ENCODE assay signal across 16 cellular contexts in the genomic region with DNA sequence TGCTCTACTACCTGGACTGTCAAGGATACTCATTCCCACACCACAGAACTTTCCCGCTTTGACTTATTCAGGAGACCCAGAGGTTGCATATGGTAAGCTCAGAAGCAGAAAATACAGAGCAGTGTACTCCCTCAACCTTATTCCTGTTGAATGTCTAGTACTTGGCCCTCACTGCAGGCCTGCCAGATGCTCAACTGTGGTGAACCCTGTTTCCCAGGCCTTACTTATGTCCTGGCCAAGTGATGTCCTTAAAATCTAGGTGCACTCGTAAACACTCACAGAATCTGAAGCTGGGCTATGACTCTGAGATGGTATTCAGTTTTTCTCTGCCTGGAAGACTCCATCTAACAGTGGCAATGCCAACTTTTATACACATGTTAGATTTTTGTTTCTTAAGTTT. TPM values are rescaled to one million over a fixed set of nuclear protein-coding genes. Genes with fewer than 3 reads are reported as not detected.
DNase-seq lines count a peak whose midpoint lies in the region; ATAC-seq and TF ChIP-seq lines count a peak whose summit lies in the region.
"Had no signal": no experiment of that assay in that cellular context is flagged by ENCODE, and none has a peak within 500 bp of the region (broad histone marks: within the 10 kb centered on the region; RNA-seq: fewer than 3 reads in every experiment).

No MANE protein-coding gene starts in this region.

- H3K27me3 ChIP-seq in gastrocnemius medialis, result no peaks in the 10 kb centered on the region
- H3K27me3 ChIP-seq: ascending aorta, upper lobe of left lung had no signal

- peaks cover 78 to 80% of the 10 kb centered on the region in 2 donors for H3K4me1 ChIP-seq in gastrocnemius medialis
- H3K4me1 ChIP-seq: prostate gland had no signal

- no peaks in the 10 kb centered on the region for H3K9me3 ChIP-seq in gastrocnemius medialis
- H3K9me3 ChIP-seq: ascending aorta, prostate gland, upper lobe of left lung had no signal

- peaks cover 0 to 16% of the 10 kb centered on the region in 2 donors for H3K36me3 ChIP-seq in gastrocnemius medialis
- H3K36me3 ChIP-seq: ascending aorta, prostate gland had no signal

- DNase-seq in activated naive CD4-positive, alpha-beta T cell treated with anti-CD3 and anti-CD28 coated beads, Interleukin-2, amount 50 U/mL, for 72 hours (ENCODE audit: low spot score in 2 of 2), result no peak
- peak; percentile 74 to 90 for DNase-seq in NCI-H524 (lab: John Stamatoyannopoulos, UW)
- DNase-seq in epithelial cell of prostate (ENCODE audit: low read depth, low spot score), result no peak
- DNase-seq in gastrocnemius medialis, result peak in 1 of 2 donors; percentile 24
- no peak for DNase-seq in amygdala (lab: John Stamatoyannopoulos, UW)
- no peak for DNase-seq in HuH-7 (ENCODE audit: low spot score)
- DNase-seq: EL, NCI-H1417 treated with DMSO at 0.1 percent for 48 hours, NCI-H526, T1000, upper lobe of left lung had no signal

- no peak overlapping the region for H3K4me3 ChIP-seq in gastrocnemius medialis
- H3K4me3 ChIP-seq: ascending aorta, prostate gland, upper lobe of left lung had no signal

- peaks cover 77% of the 10 kb centered on the region for H3K4me1 Mint-ChIP-seq in activated naive CD4-positive, alpha-beta T cell treated with anti-CD3 and anti-CD28 coated beads, Interleukin-2, amount 50 U/mL, for 24 hours

- no peaks in the 10 kb centered on the region for H3K27me3 Mint-ChIP-seq in activated naive CD4-positive, alpha-beta T cell treated with anti-CD3 and anti-CD28 coated beads, Interleukin-2, amount 50 U/mL, for 24 hours

- no peaks in the 10 kb centered on the region for H3K9me3 Mint-ChIP-seq in activated naive CD4-positive, alpha-beta T cell treated with anti-CD3 and anti-CD28 coated beads, Interleukin-2, amount 50 U/mL, for 24 hours
- H3K9me3 Mint-ChIP-seq in activated naive CD4-positive, alpha-beta T cell treated with anti-CD3 and anti-CD28 coated beads, Interleukin-2, amount 50 U/mL, for 72 hours, result no peaks in the 10 kb centered on the region

- H3K27ac Mint-ChIP-seq in activated naive CD4-positive, alpha-beta T cell treated with anti-CD3 and anti-CD28 coated beads, Interleukin-2, amount 50 U/mL, for 24 hours, result peak overlapping the region; percentile 52
- H3K27ac Mint-ChIP-seq in activated naive CD4-positive, alpha-beta T cell treated with anti-CD3 and anti-CD28 coated beads, Interleukin-2, amount 50 U/mL, for 72 hours, result no peak overlapping the region

- H3K36me3 Mint-ChIP-seq in activated naive CD4-positive, alpha-beta T cell treated with anti-CD3 and anti-CD28 coated beads, Interleukin-2, amount 50 U/mL, for 24 hours, result peaks cover 8% of the 10 kb centered on the region
- no peaks in the 10 kb centered on the region for H3K36me3 Mint-ChIP-seq in activated naive CD4-positive, alpha-beta T cell treated with anti-CD3 and anti-CD28 coated beads, Interleukin-2, amount 50 U/mL, for 72 hours

- ATAC-seq in activated naive CD4-positive, alpha-beta T cell treated with anti-CD3 and anti-CD28 coated beads, Interleukin-2, amount 50 U/mL, for 72 hours, result no peak
- ATAC-seq in gastrocnemius medialis (peak; percentile 35 to 55), GM18498 (IDR thresholded peaks at IDR 0.05; ENCODE audit: unreplicated experiment) (no peak)

- H3K4me3 Mint-ChIP-seq in activated naive CD4-positive, alpha-beta T cell treated with anti-CD3 and anti-CD28 coated beads, Interleukin-2, amount 50 U/mL, for 24 hours, result no peak overlapping the region

- intact Hi-C loops in gastrocnemius medialis (cut with DNase I; ENCODE audit: low total_unique reads), result no loop called here

- no peak for TF ChIP-seq POLR2A in gastrocnemius medialis (IDR thresholded peaks at IDR 0.05)

- in situ Hi-C loops in gastrocnemius medialis (cut with MboI; ENCODE audit: low sequenced_read_pairs in 4 of 4), result no loop called here

- H3K27ac ChIP-seq in epithelial cell of prostate (peak overlapping the region; percentile 47), gastrocnemius medialis (peak overlapping the region; percentile 89 to 94 (median 91))
- H3K27ac ChIP-seq: prostate gland, RWPE1, upper lobe of left lung had no signal

- TF ChIP-seq CTCF in gastrocnemius medialis (IDR thresholded peaks at IDR 0.05 in 4 of 5, conservative IDR thresholded peaks at IDR 0.05 in 1 of 5), result no peak

RNA-seq across cellular contexts. Expression of a gene that starts 21.0 kb away (rescaled TPM):
- 100 to 1,000 TPM; 184 to 216 TPM for total RNA-seq in activated naive CD4-positive, alpha-beta T cell treated with anti-CD3 and anti-CD28 coated beads, Interleukin-2, amount 50 U/mL, for 72 hours
- total RNA-seq in gastrocnemius medialis, result 100 to 1,000 TPM in 3 of 4 donors, 10 to 100 TPM in 1; 98.3 to 324 (median 214) TPM

RNA-seq across cellular contexts. Expression of a gene that starts 38.8 kb away (rescaled TPM):
- total RNA-seq in activated naive CD4-positive, alpha-beta T cell treated with anti-CD3 and anti-CD28 coated beads, Interleukin-2, amount 50 U/mL, for 72 hours, result 100 to 1,000 TPM in 1 of 2 donors, 10 to 100 TPM in 1; 70.7 to 110 TPM
- total RNA-seq in gastrocnemius medialis, result 10 to 100 TPM; 29.8 to 40.7 (median 35.7) TPM

RNA-seq across cellular contexts. Expression of a gene that starts 39.0 kb away (rescaled TPM):
- total RNA-seq in activated naive CD4-positive, alpha-beta T cell treated with anti-CD3 and anti-CD28 coated beads, Interleukin-2, amount 50 U/mL, for 72 hours, result 10 to 100 TPM; 22.2 to 34.2 TPM
- total RNA-seq in gastrocnemius medialis, result 1 to 10 TPM in 1 of 4 donors, under 1 TPM in 1, not detected in 2; 0.16 to 1.1 TPM

RNA-seq across cellular contexts. Expression of a gene that starts 53.4 kb away (rescaled TPM):
- 10 to 100 TPM; 44.9 to 62.9 TPM for total RNA-seq in activated naive CD4-positive, alpha-beta T cell treated with anti-CD3 and anti-CD28 coated beads, Interleukin-2, amount 50 U/mL, for 72 hours
- 1 to 10 TPM in 1 of 4 donors, under 1 TPM in 3; 0.32 to 2.6 (median 0.65) TPM for total RNA-seq in gastrocnemius medialis

Comparison
In these comparisons a context has a peak if more than half of its experiments do, and no peak if none do; other contexts are left out.
1. ATAC-seq: peak in gastrocnemius medialis (2 of 2); none in activated naive CD4-positive, alpha-beta T cell treated with anti-CD3 and anti-CD28 coated beads, Interleukin-2, amount 50 U/mL, for 72 hours (0 of 2) and GM18498 (single experiment).
2. DNase-seq: peak in NCI-H524 (2 of 2); none in activated naive CD4-positive, alpha-beta T cell treated with anti-CD3 and anti-CD28 coated beads, Interleukin-2, amount 50 U/mL, for 72 hours (0 of 2), epithelial cell of prostate (single experiment), amygdala (0 of 56) and HuH-7 (single experiment).
3. RNA of a gene that starts 39.0 kb away (total RNA-seq): 22.2 to 34.2 TPM in activated naive CD4-positive, alpha-beta T cell treated with anti-CD3 and anti-CD28 coated beads, Interleukin-2, amount 50 U/mL, for 72 hours; 0.16 to 1.1 TPM in gastrocnemius medialis; every median in the first group is over 10 times any median in the second.